5 cellular contexts compared by ENCODE assay signal in genomic region chr2:43657241-43657640, GRCh38.
TF ChIP-seq lines count a peak whose summit lies in the region.

No MANE protein-coding gene starts in this region.

TF ChIP-seq in SK-N-SH, 30 proteins besides CTCF, POLR2A, EP300 and RAD21 (continues in another document):
- no peak for TF ChIP-seq USF2 (IDR thresholded peaks at IDR 0.05; ENCODE audit: borderline replicate concordance, low read depth, low read length)
- TF ChIP-seq ELF1 (IDR thresholded peaks at IDR 0.05), result no peak
- no peak for TF ChIP-seq CHD2 (IDR thresholded peaks at IDR 0.05; ENCODE audit: low read length, partially characterized antibody)
- TF ChIP-seq EZH2phosphoT487 (IDR thresholded peaks at IDR 0.05; ENCODE audit: borderline replicate concordance, low read depth), result no peak
- no peak for TF ChIP-seq RCOR1 (IDR thresholded peaks at IDR 0.05; ENCODE audit: low read length)
- peak; percentile 57; the same call in 1 of the 2 replicates for TF ChIP-seq REST (IDR thresholded peaks at IDR 0.05; ENCODE audit: low read depth, low read length)

TF ChIP-seq in SK-N-SH treated with all-trans-retinoic acid at 6 μM for 48 hours, 23 proteins besides CTCF, POLR2A, EP300 and RAD21 (continued from another document):
- TF ChIP-seq CSRNP3 (CRISPR knock-in tag; IDR thresholded peaks at IDR 0.05) (no peak), ZC3H10 (CRISPR knock-in tag; IDR thresholded peaks at IDR 0.05) (no peak), GLIS3 (CRISPR knock-in tag; IDR thresholded peaks at IDR 0.05) (no peak), ESRRG (CRISPR knock-in tag; IDR thresholded peaks at IDR 0.05) (no peak)

TF ChIP-seq in A549, 52 proteins besides CTCF, POLR2A, EP300 and RAD21 (continued from another document):
- TF ChIP-seq JUN (IDR thresholded peaks at IDR 0.05), result no peak

TF ChIP-seq in HCT116, 20 proteins besides CTCF, POLR2A, EP300 and RAD21:
- peak; percentile 7; the same call in 1 of the 2 replicates for TF ChIP-seq REST (IDR thresholded peaks at IDR 0.05; ENCODE audit: low read depth)
- TF ChIP-seq SIN3A (IDR thresholded peaks at IDR 0.05; ENCODE audit: low read depth), result no peak
- no peak for TF ChIP-seq ATF3 (IDR thresholded peaks at IDR 0.05)
- TF ChIP-seq YY1 (IDR thresholded peaks at IDR 0.05; ENCODE audit: extremely low read depth, insufficient replicate concordance, low read depth, low read length), result no peak

TF ChIP-seq in Ishikawa, 13 proteins besides CTCF, POLR2A, EP300 and RAD21:
- TF ChIP-seq REST (IDR thresholded peaks at IDR 0.05; ENCODE audit: low read depth) (peak; percentile 65), YY1 (IDR thresholded peaks at IDR 0.05; ENCODE audit: low read depth) (no peak)
